Comparison of ENCODE assay signal across 8 cellular contexts in genomic region chr9:121725008-121725795, GRCh38.
DNase-seq lines count a peak whose midpoint lies in the region; ATAC-seq and TF ChIP-seq lines count a peak whose summit lies in the region.

No MANE protein-coding gene starts in this region.

- no peaks in the 10 kb centered on the region for H3F3A ChIP-seq in GM23338 (replicated peaks; ENCODE audit: low read depth)

- H3K4me1 ChIP-seq in GM23338 (ENCODE audit: insufficient read depth) (peaks cover 25% of the 10 kb centered on the region; the same call in 1 of the 2 replicates), breast epithelium (peaks cover 29 to 70% of the 10 kb centered on the region in 2 donors), sigmoid colon (peaks cover 0 to 86% (median 79%) of the 10 kb centered on the region in 4 donors), OCI-LY7 (ENCODE audit: insufficient read depth, low read length, poor library complexity, severe bottlenecking) (peaks cover 22% of the 10 kb centered on the region)

- POLR2A ChIA-PET in OCI-LY7 (lab: Charles Lee), result no interaction called here

- peak; percentile 14 for TF ChIP-seq POLR2A in breast epithelium (IDR thresholded peaks at IDR 0.05)
- TF ChIP-seq POLR2A in sigmoid colon (IDR thresholded peaks at IDR 0.05), result no peak

- no peak overlapping the region for H2AFZ ChIP-seq in GM23338
- no peak overlapping the region for H2AFZ ChIP-seq in OCI-LY7 (ENCODE audit: low read length)

- peak in 2 of 4 donors; percentile 86 to 96 for TF ChIP-seq EP300 in sigmoid colon (IDR thresholded peaks at IDR 0.05)

- H3K27ac Mint-ChIP-seq in GM23338 (0 out of 2 replicates have a peak overlapping the region, but pooled peaks have one; percentile 4), osteocyte (ENCODE audit: unreplicated experiment) (no peak overlapping the region)

- H3K4me1 Mint-ChIP-seq in GM23338 (peaks cover 54% of the 10 kb centered on the region), osteocyte (ENCODE audit: unreplicated experiment) (peaks cover 35% of the 10 kb centered on the region)

- H3K27me3 ChIP-seq in GM23338 (ENCODE audit: insufficient read depth) (no peaks in the 10 kb centered on the region), breast epithelium (no peaks in the 10 kb centered on the region), sigmoid colon (no peaks in the 10 kb centered on the region)

- H3K79me2 ChIP-seq in GM23338 (replicated peaks; ENCODE audit: insufficient read depth) (peaks cover 68% of the 10 kb centered on the region), OCI-LY7 (ENCODE audit: insufficient read depth, low read depth, low read length) (no peaks in the 10 kb centered on the region)

- TF ChIP-seq CTCF in GM23338 (conservative IDR thresholded peaks at IDR 0.05; ENCODE audit: low read depth in 2 of 2), result no peak
- TF ChIP-seq CTCF in breast epithelium (IDR thresholded peaks at IDR 0.05), result no peak
- TF ChIP-seq CTCF in sigmoid colon (IDR thresholded peaks at IDR 0.05), result no peak
- no peak for TF ChIP-seq CTCF in osteocyte (IDR thresholded peaks at IDR 0.05)
- TF ChIP-seq CTCF in OCI-LY7 (conservative IDR thresholded peaks at IDR 0.05; ENCODE audit: low read length), result no peak

- H4K20me1 ChIP-seq in GM23338 (replicated peaks; ENCODE audit: insufficient read depth) (peaks cover 36% of the 10 kb centered on the region), OCI-LY7 (ENCODE audit: insufficient read depth, low read length) (no peaks in the 10 kb centered on the region)

- H3K36me3 Mint-ChIP-seq in GM23338 (ENCODE audit: low read depth) (no peaks in the 10 kb centered on the region; the same call in 2 of the 3 replicates), osteocyte (ENCODE audit: unreplicated experiment) (peaks cover 3% of the 10 kb centered on the region)

- intact Hi-C loops in breast epithelium (cut with DNase I; ENCODE audit: low total_unique reads) (no loop called here), sigmoid colon (cut with DNase I) (no loop called here), OCI-LY7 (cut with micrococcal nuclease; ENCODE audit: unreplicated experiment) (no loop called here)

- H3K9me3 ChIP-seq in breast epithelium (no peaks in the 10 kb centered on the region), sigmoid colon (no peaks in the 10 kb centered on the region), OCI-LY7 (ENCODE audit: low read length) (no peaks in the 10 kb centered on the region)

- H3K4me2 ChIP-seq in GM23338, result no peak overlapping the region
- no peak overlapping the region for H3K4me2 ChIP-seq in OCI-LY7 (ENCODE audit: low read length)

- WGBS in sigmoid colon, 2 donors, result 80 to 88% methylated on average over 22 of the region's 22 CpGs

- H3K9me2 ChIP-seq in GM23338 (ENCODE audit: insufficient read depth) (no peaks in the 10 kb centered on the region), OCI-LY7 (ENCODE audit: insufficient read depth, low read length) (no peaks in the 10 kb centered on the region)

- BruUV-seq in OCI-LY7 (replicated peaks; lab: Mats Ljungman, UMichigan), result no TSS peak

- H3K9me3 Mint-ChIP-seq in GM23338, result no peaks in the 10 kb centered on the region
- H3K9me3 Mint-ChIP-seq in osteocyte (ENCODE audit: unreplicated experiment), result no peaks in the 10 kb centered on the region

- H3K27me3 Mint-ChIP-seq in GM23338 (ENCODE audit: insufficient read depth, low read depth, poor library complexity), result peaks cover 8% of the 10 kb centered on the region
- no peaks in the 10 kb centered on the region for H3K27me3 Mint-ChIP-seq in osteocyte (ENCODE audit: unreplicated experiment)

- no peak overlapping the region for H3K4me3 ChIP-seq in GM23338
- peak overlapping the region in 1 of 3 donors; percentile 3 for H3K4me3 ChIP-seq in breast epithelium
- no peak overlapping the region for H3K4me3 ChIP-seq in sigmoid colon
- no peak overlapping the region for H3K4me3 ChIP-seq in OCI-LY7 (ENCODE audit: low read depth, low read length, poor library complexity, severe bottlenecking)

- no peak for DNase-seq in GM23338 (ENCODE audit: low spot score)
- peak; percentile 90 to 94 for DNase-seq in breast epithelium (ENCODE audit: low spot score in 2 of 2)
- DNase-seq in hippocampal formation (lab: John Stamatoyannopoulos, UW), result peak; percentile 35 to 55
- DNase-seq in sigmoid colon, result peak; percentile 99
- DNase-seq in NCI-H1092 treated with DMSO at 0.1 percent for 48 hours (lab: John Stamatoyannopoulos, UW), result no peak
- no peak for DNase-seq in osteocyte (ENCODE audit: extremely low spot score, unreplicated experiment)
- DNase-seq in NAMALWA (ENCODE audit: low spot score), result no peak
- no peak for DNase-seq in OCI-LY7 (ENCODE audit: low spot score)

- H3K27ac ChIP-seq in GM23338 (ENCODE audit: low read depth), result no peak overlapping the region
- peak overlapping the region; percentile 96 to 97 for H3K27ac ChIP-seq in breast epithelium
- H3K27ac ChIP-seq in sigmoid colon, result peak overlapping the region; percentile 78 to 89 (median 82)
- no peak overlapping the region for H3K27ac ChIP-seq in OCI-LY7 (ENCODE audit: low read depth, low read length, poor library complexity, severe bottlenecking)

- CTCF ChIA-PET in OCI-LY7 (lab: Charles Lee; ENCODE audit: unreplicated experiment), result no interaction called here

- no peak overlapping the region for H3K4me3 Mint-ChIP-seq in GM23338
- no peak overlapping the region for H3K4me3 Mint-ChIP-seq in osteocyte (ENCODE audit: unreplicated experiment)

- no peak for ATAC-seq in GM23338

- no peaks in the 10 kb centered on the region for H3K36me3 ChIP-seq in GM23338 (ENCODE audit: insufficient read depth)
- no peaks in the 10 kb centered on the region for H3K36me3 ChIP-seq in breast epithelium
- no peaks in the 10 kb centered on the region for H3K36me3 ChIP-seq in sigmoid colon
- H3K36me3 ChIP-seq in OCI-LY7 (ENCODE audit: insufficient read depth, low read length), result no peaks in the 10 kb centered on the region

TF ChIP-seq in GM23338, 12 proteins besides CTCF, POLR2A, EP300 and RAD21 (continues in another document):
- no peak for TF ChIP-seq CREB1 (CRISPR knock-in tag; IDR thresholded peaks at IDR 0.05; ENCODE audit: low read depth)
- TF ChIP-seq, protein P1, sequence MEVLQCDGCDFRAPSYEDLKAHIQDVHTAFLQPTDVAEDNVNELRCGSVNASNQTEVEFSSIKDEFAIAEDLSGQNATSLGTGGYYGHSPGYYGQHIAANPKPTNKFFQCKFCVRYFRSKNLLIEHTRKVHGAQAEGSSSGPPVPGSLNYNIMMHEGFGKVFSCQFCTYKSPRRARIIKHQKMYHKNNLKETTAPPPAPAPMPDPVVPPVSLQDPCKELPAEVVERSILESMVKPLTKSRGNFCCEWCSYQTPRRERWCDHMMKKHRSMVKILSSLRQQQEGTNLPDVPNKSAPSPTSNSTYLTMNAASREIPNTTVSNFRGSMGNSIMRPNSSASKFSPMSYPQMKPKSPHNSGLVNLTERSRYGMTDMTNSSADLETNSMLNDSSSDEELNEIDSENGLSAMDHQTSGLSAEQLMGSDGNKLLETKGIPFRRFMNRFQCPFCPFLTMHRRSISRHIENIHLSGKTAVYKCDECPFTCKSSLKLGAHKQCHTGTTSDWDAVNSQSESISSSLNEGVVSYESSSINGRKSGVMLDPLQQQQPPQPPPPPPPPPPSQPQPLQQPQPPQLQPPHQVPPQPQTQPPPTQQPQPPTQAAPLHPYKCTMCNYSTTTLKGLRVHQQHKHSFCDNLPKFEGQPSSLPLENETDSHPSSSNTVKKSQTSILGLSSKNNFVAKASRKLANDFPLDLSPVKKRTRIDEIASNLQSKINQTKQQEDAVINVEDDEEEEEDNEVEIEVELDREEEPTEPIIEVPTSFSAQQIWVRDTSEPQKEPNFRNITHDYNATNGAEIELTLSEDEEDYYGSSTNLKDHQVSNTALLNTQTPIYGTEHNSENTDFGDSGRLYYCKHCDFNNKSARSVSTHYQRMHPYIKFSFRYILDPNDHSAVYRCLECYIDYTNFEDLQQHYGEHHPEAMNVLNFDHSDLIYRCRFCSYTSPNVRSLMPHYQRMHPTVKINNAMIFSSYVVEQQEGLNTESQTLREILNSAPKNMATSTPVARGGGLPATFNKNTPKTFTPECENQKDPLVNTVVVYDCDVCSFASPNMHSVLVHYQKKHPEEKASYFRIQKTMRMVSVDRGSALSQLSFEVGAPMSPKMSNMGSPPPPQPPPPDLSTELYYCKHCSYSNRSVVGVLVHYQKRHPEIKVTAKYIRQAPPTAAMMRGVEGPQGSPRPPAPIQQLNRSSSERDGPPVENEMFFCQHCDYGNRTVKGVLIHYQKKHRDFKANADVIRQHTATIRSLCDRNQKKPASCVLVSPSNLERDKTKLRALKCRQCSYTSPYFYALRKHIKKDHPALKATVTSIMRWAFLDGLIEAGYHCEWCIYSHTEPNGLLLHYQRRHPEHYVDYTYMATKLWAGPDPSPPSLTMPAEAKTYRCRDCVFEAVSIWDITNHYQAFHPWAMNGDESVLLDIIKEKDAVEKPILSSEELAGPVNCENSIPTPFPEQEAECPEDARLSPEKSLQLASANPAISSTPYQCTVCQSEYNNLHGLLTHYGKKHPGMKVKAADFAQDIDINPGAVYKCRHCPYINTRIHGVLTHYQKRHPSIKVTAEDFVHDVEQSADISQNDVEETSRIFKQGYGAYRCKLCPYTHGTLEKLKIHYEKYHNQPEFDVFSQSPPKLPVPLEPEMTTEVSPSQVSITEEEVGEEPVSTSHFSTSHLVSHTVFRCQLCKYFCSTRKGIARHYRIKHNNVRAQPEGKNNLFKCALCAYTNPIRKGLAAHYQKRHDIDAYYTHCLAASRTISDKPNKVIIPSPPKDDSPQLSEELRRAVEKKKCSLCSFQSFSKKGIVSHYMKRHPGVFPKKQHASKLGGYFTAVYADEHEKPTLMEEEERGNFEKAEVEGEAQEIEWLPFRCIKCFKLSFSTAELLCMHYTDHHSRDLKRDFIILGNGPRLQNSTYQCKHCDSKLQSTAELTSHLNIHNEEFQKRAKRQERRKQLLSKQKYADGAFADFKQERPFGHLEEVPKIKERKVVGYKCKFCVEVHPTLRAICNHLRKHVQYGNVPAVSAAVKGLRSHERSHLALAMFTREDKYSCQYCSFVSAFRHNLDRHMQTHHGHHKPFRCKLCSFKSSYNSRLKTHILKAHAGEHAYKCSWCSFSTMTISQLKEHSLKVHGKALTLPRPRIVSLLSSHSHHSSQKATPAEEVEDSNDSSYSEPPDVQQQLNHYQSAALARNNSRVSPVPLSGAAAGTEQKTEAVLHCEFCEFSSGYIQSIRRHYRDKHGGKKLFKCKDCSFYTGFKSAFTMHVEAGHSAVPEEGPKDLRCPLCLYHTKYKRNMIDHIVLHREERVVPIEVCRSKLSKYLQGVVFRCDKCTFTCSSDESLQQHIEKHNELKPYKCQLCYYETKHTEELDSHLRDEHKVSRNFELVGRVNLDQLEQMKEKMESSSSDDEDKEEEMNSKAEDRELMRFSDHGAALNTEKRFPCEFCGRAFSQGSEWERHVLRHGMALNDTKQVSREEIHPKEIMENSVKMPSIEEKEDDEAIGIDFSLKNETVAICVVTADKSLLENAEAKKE (CRISPR knock-in tag; IDR thresholded peaks at IDR 0.05), result no peak
- TF ChIP-seq POLR2AphosphoS5 (IDR thresholded peaks at IDR 0.05; ENCODE audit: low read depth), result no peak
- no peak for TF ChIP-seq ZNF114 (CRISPR knock-in tag; IDR thresholded peaks at IDR 0.05)
- no peak for TF ChIP-seq JUNB (IDR thresholded peaks at IDR 0.05; ENCODE audit: unreplicated experiment)
- TF ChIP-seq NANOG (IDR thresholded peaks at IDR 0.05; ENCODE audit: borderline replicate concordance), result no peak

Comparison
In these comparisons a context has a peak if more than half of its experiments do, and no peak if none do; other contexts are left out.
1. DNase-seq: peak in breast epithelium (2 of 2), hippocampal formation (2 of 2) and sigmoid colon (single experiment); none in GM23338 (single experiment), NCI-H1092 treated with DMSO at 0.1 percent for 48 hours (single experiment), osteocyte (single experiment), NAMALWA (single experiment) and OCI-LY7 (single experiment).
2. H3K27ac ChIP-seq: peak in breast epithelium (2 of 2) and sigmoid colon (4 of 4); none in GM23338 (single experiment) and OCI-LY7 (single experiment).